ENCODE assay signal across 8 cellular contexts in the genomic region with DNA sequence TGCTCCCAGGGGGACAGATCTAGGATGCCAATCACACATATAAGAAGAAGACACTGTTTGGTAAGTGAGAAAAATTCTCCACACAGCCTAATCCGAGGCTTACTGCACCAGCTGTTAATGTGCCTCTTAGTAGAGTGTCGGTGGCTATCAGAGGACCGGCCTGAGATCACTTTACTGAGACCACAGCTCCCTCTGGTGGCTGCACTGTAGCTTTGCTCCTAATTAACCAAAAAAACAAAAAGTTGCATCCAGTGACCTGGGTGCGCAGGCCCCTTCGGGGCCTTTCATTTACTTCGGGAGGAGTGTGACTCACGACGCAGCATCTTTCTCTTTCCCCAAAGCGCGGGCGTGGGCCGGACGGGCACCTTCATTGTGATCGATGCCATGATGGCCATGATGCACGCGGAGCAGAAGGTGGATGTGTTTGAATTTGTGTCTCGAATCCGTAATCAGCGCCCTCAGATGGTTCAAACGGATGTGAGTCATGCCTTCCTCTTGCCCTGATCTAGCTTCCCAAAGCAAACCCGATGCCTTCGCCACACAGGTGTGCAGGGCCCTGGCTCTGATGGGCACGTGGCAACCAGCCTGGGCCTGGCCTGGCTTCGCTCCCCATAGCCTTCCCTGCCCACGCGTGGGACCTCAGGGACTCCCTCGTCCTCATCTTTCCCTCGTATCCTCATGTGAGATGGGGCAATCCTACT. TPM values are rescaled to one million over a fixed set of nuclear protein-coding genes. Genes with fewer than 3 reads are reported as not detected.
DNase-seq lines count a peak whose midpoint lies in the region; ATAC-seq and TF ChIP-seq lines count a peak whose summit lies in the region.

No MANE protein-coding gene starts in this region.

- H3K9me3 ChIP-seq in AG04450 (ENCODE audit: control insufficient read depth, insufficient read depth, low read length) (peaks cover 10% of the 10 kb centered on the region; the same call in 1 of the 2 replicates), mesenchymal stem cell (ENCODE audit: control insufficient read depth, low read length) (no peaks in the 10 kb centered on the region)

- H3K23ac ChIP-seq in mesenchymal stem cell (ENCODE audit: low read length in 2 of 2), result no peak overlapping the region

- no peak overlapping the region for H3K18ac ChIP-seq in mesenchymal stem cell (ENCODE audit: low read depth in 1 of 2, low read length in 2 of 2)

- peaks cover 39 to 53% of the 10 kb centered on the region in 2 experiments for H3K36me3 ChIP-seq in mesenchymal stem cell (ENCODE audit: control insufficient read depth in 1 of 2, insufficient read depth in 2 of 2, low read depth in 1 of 2, low read length in 2 of 2)

- no peak overlapping the region for H3K14ac ChIP-seq in mesenchymal stem cell (ENCODE audit: low read length in 2 of 2)

- H2BK15ac ChIP-seq in mesenchymal stem cell (ENCODE audit: low read depth, poor library complexity, severe bottlenecking), result no peak overlapping the region

- H3K9ac ChIP-seq in mesenchymal stem cell (ENCODE audit: low read length), result peak overlapping the region; percentile 4

- H3K4ac ChIP-seq in mesenchymal stem cell (ENCODE audit: low read depth in 1 of 2, low read length in 2 of 2), result peak overlapping the region in 1 of 2 experiments; percentile 7

- H3K27me3 ChIP-seq in AG04450 (ENCODE audit: control insufficient read depth, insufficient read depth, low read length) (peaks cover 3% of the 10 kb centered on the region), mesenchymal stem cell (ENCODE audit: control insufficient read depth in 1 of 2, insufficient read depth in 1 of 2, low read length in 2 of 2) (no peaks in the 10 kb centered on the region)

- H4K91ac ChIP-seq in mesenchymal stem cell (ENCODE audit: low read length), result no peak overlapping the region

- H2AK5ac ChIP-seq in mesenchymal stem cell (ENCODE audit: low read length, severe bottlenecking), result no peak overlapping the region

- no peaks in the 10 kb centered on the region for H3K79me1 ChIP-seq in mesenchymal stem cell (replicated peaks; ENCODE audit: low read length, poor library complexity, severe bottlenecking)

- H3K4me1 ChIP-seq in mesenchymal stem cell (ENCODE audit: control insufficient read depth, insufficient read depth, low read depth, low read length), result peaks cover 18% of the 10 kb centered on the region

- CTCF ChIA-PET in AG04450 (lab: Charles Lee), result interaction anchor here (0.6 to 2.6 kb wide), 35 partner anchors 9 to 1273 kb away, joined by 3 to 53 read pairs (median 4); partner anchors contain the start of genes MKI67 and PTPRE

- no peak overlapping the region for H3K27ac ChIP-seq in AG04450 (ENCODE audit: low read depth, low read length)
- H3K27ac ChIP-seq in mesenchymal stem cell (ENCODE audit: low read length, poor library complexity, severe bottlenecking), result no peak overlapping the region

- ATAC-seq in GM18519 (IDR thresholded peaks at IDR 0.05; ENCODE audit: low FRiP score, unreplicated experiment) (peak; percentile 60), HG03378 (IDR thresholded peaks at IDR 0.05; ENCODE audit: unreplicated experiment) (peak; percentile 48)

- POLR2A ChIA-PET in AG04450 (lab: Yijun Ruan, JAX), result no interaction called here

- peak; percentile 81 for TF ChIP-seq CTCF in AG04450 (IDR thresholded peaks at IDR 0.05; ENCODE audit: low read depth, low read length)

- peak overlapping the region; percentile 48 for H4K8ac ChIP-seq in mesenchymal stem cell (ENCODE audit: low read length)

- H3K4me3 ChIP-seq in AG04450 (ENCODE audit: low read depth, low read length), result no peak overlapping the region
- no peak overlapping the region for H3K4me3 ChIP-seq in mesenchymal stem cell (ENCODE audit: insufficient read depth in 1 of 2, low read depth in 1 of 2, low read length in 2 of 2)

- H2AFZ ChIP-seq in mesenchymal stem cell (ENCODE audit: low read depth, low read length), result no peak overlapping the region

- no peak overlapping the region for H2BK12ac ChIP-seq in mesenchymal stem cell (ENCODE audit: low read length in 2 of 2)

- no peak overlapping the region for H3K4me2 ChIP-seq in mesenchymal stem cell (ENCODE audit: low read length, poor library complexity, severe bottlenecking)

- no peak overlapping the region for H2BK120ac ChIP-seq in mesenchymal stem cell (ENCODE audit: low read depth, low read length)

- DNase-seq in AG04450 (ENCODE audit: low read depth, low spot score) (peak; percentile 33), NCI-H69 (lab: John Stamatoyannopoulos, UW) (peak; percentile 58), ecto neural progenitor cell (ENCODE audit: low spot score) (peak; percentile 80), mesenchymal stem cell (peak; percentile 77)
- DNase-seq in activated CD4-positive, alpha-beta T cell treated with anti-CD3 and anti-CD28 coated beads, Interleukin-2, amount 50 U/mL, for 48 hours, result peak; percentile 81
- peak; percentile 51 to 66 for DNase-seq in stimulated activated CD8-positive, alpha-beta memory T cell treated with anti-CD3 and anti-CD28 coated beads, Interleukin-2, amount 100 ng/mL, for 1 hour (ENCODE audit: low read depth in 2 of 2)

- no peak overlapping the region for H2BK5ac ChIP-seq in mesenchymal stem cell (ENCODE audit: low read depth, low read length, poor library complexity, severe bottlenecking)

- WGBS in mesenchymal stem cell, result 51% methylated on average over 28 of the region's 28 CpGs

RNA-seq across cellular contexts. Expression of gene MKI67, which starts 56.7 kb away (rescaled TPM):
- 8.0 and 10.3 TPM in 2 replicates for polyA plus RNA-seq in AG04450 (2011; rRNA removed)
- polyA minus RNA-seq in AG04450 (2011; rRNA and poly(A)+ RNA removed), result 15.3 and 19.5 TPM in 2 replicates
- polyA plus RNA-seq in mesenchymal stem cell (2013, experiment 1 of 2), result 4.9 TPM
- polyA plus RNA-seq in mesenchymal stem cell (2013, experiment 2 of 2), result 4.5 TPM
